ENCODE assay signal across 26 cellular contexts in the genomic region with DNA sequence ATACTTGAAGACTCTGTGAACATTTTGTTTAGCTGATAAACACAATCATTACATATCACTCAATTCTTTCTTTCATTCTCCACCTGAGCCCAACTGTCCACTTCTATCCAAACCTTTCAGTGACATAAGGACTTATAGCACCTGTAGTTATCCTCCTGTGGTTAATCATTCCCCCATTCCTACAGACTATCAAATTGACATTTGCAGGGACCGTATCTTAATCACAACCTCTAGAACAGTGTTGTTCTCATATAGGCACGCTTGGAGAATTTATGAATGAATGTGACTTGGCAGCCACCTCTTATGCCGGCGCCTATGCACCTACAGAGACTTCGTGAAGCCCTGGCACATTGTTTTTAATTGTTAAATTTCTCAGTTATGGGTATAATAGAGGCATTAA.
"Had no signal": no experiment of that assay in that cellular context is flagged by ENCODE, and none has a peak within 500 bp of the region (broad histone marks: within the 10 kb centered on the region; RNA-seq: fewer than 3 reads in every experiment).

No MANE protein-coding gene starts in this region.

- H3K9me3 ChIP-seq: gastrocnemius medialis, left lung, prostate gland, right atrium auricular region, sigmoid colon, testis, tibial artery had no signal

- H3K36me3 Mint-ChIP-seq: mesothelial cell of epicardium; naive thymus-derived CD4-positive, alpha-beta T cell; stimulated activated effector memory CD8-positive, alpha-beta T cell treated with anti-CD3 and anti-CD28 coated beads, Interleukin-12 subunit alpha, Interleukin-12 subunit beta, amount 100 ng/mL, for 72 hours; type B pancreatic cell had no signal

- H3K27ac Mint-ChIP-seq: endodermal cell; mesothelial cell of epicardium; naive thymus-derived CD4-positive, alpha-beta T cell; nephron; stimulated activated effector memory CD8-positive, alpha-beta T cell treated with anti-CD3 and anti-CD28 coated beads, Interleukin-12 subunit alpha, Interleukin-12 subunit beta, amount 100 ng/mL, for 72 hours; type B pancreatic cell had no signal

- H3K36me3 ChIP-seq: gastrocnemius medialis, left lung, prostate gland, right atrium auricular region, sigmoid colon, tibial artery had no signal

- FAIRE-seq: kidney had no signal

- H3K27me3 ChIP-seq: gastrocnemius medialis, left lung, right atrium auricular region, sigmoid colon, testis, tibial artery had no signal

- H3K4me3 ChIP-seq: gastrocnemius medialis, left lung, prostate gland, right atrium auricular region, sigmoid colon, testis, tibial artery had no signal

- H3K27me3 Mint-ChIP-seq: type B pancreatic cell had no signal

- H3K9me3 Mint-ChIP-seq: mesothelial cell of epicardium; nephron; stimulated activated effector memory CD8-positive, alpha-beta T cell treated with anti-CD3 and anti-CD28 coated beads, Interleukin-12 subunit alpha, Interleukin-12 subunit beta, amount 100 ng/mL, for 72 hours; type B pancreatic cell had no signal

- ATAC-seq: esophagus mucosa; gastrocnemius medialis; left lung; naive thymus-derived CD4-positive, alpha-beta T cell; stimulated activated effector memory CD8-positive, alpha-beta T cell treated with anti-CD3 and anti-CD28 coated beads, Interleukin-12 subunit alpha, Interleukin-12 subunit beta, amount 100 ng/mL, for 72 hours; stimulated activated naive CD8-positive, alpha-beta T cell treated with anti-CD3 and anti-CD28 coated beads, Interleukin-15, Interleukin-2, amounts not matched to agents 100 U/mL and 50 U/mL, for 24 hours had no signal

- H3K4me1 Mint-ChIP-seq: mesothelial cell of epicardium; naive thymus-derived CD4-positive, alpha-beta T cell; stimulated activated effector memory CD8-positive, alpha-beta T cell treated with anti-CD3 and anti-CD28 coated beads, Interleukin-12 subunit alpha, Interleukin-12 subunit beta, amount 100 ng/mL, for 72 hours had no signal

- DNase-seq: cortex of kidney; effector CD4-positive, alpha-beta T cell; endodermal cell; foreskin fibroblast; gastrocnemius medialis; head of caudate nucleus; kidney; left lung; mesenchymal stem cell; naive thymus-derived CD4-positive, alpha-beta T cell; nucleus accumbens; sigmoid colon; stimulated activated CD4-positive, alpha-beta T cell treated with anti-CD3 and anti-CD28 coated beads, Interleukin-2, amount 100 ng/mL, for 24 hours; stimulated activated CD4-positive, alpha-beta T cell treated with anti-CD3 and anti-CD28 coated beads, Interleukin-4, amount 100 ng/mL, for 24 hours; stimulated activated naive CD8-positive, alpha-beta T cell treated with anti-CD3 and anti-CD28 coated beads, Interleukin-15, Interleukin-2, amounts not matched to agents 100 U/mL and 50 U/mL, for 24 hours; substantia nigra; testis; tibial artery had no signal

- H3K4me1 ChIP-seq: gastrocnemius medialis, left lung, prostate gland, right atrium auricular region, sigmoid colon, tibial artery had no signal

- H3K27ac ChIP-seq: epithelial cell of prostate, gastrocnemius medialis, left lung, prostate gland, right atrium auricular region, sigmoid colon, testis, tibial artery had no signal

- H3K4me3 Mint-ChIP-seq: endodermal cell; mesothelial cell of epicardium; naive thymus-derived CD4-positive, alpha-beta T cell; nephron; stimulated activated effector memory CD8-positive, alpha-beta T cell treated with anti-CD3 and anti-CD28 coated beads, Interleukin-12 subunit alpha, Interleukin-12 subunit beta, amount 100 ng/mL, for 72 hours; type B pancreatic cell had no signal
